ENCODE assay signal across 19 cellular contexts in the genomic region with DNA sequence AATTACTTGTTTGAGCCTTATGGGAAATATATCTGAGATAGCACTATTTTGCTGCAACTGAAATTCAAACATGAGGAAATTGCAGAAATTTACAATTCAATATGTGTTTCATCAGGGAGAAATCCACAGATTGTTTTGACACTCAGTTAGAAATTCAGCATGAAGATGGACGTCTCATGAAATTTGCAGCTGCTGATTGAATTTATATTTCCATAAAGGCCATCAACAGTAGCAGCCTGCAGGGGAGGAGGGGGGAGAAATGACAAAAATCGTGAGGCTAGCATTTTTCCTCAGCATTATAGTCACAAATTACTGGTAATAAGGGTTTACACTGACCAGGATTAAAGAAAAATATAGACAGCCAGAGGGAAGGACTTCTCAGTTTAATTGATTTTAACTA.
DNase-seq lines count a peak whose midpoint lies in the region; ATAC-seq and TF ChIP-seq lines count a peak whose summit lies in the region.
"Had no signal": no experiment of that assay in that cellular context is flagged by ENCODE, and none has a peak within 500 bp of the region (broad histone marks: within the 10 kb centered on the region; RNA-seq: fewer than 3 reads in every experiment).

No MANE protein-coding gene starts in this region.

- peak; percentile 18 for DNase-seq in BE2C
- peak; percentile 98 for DNase-seq in SK-N-DZ (ENCODE audit: low spot score)
- no peak for DNase-seq in central memory CD8-positive, alpha-beta T cell (ENCODE audit: low spot score in 2 of 2)
- no peak for DNase-seq in stimulated activated naive B cell treated with anti-CD40 and anti-IgM and Interleukin-4, amounts not matched to agents 10 μg/mL and 1 μg/mL and 100 μg/mL, for 72 hours
- no peak for DNase-seq in activated T-cell treated with anti-CD3 and anti-CD28 coated beads, Interleukin-2, amount 50 U/mL, for 4 hours
- DNase-seq in NCI-H2171 (lab: John Stamatoyannopoulos, UW) = no peak
- DNase-seq: AML-193; C1 segment of cervical spinal cord; Caco-2; CD4-positive, alpha-beta memory T cell; MM.1S; NCI-H187; NCI-H2081 treated with DMSO at 0.1 percent for 48 hours; NCI-H446 treated with DMSO at 0.1 percent for 48 hours; NCI-H526 treated with DMSO at 0.1 percent for 48 hours; SHP77 treated with DMSO at 0.1 percent for 48 hours had no signal

- no peak for TF ChIP-seq CTCF in BE2C (IDR thresholded peaks at IDR 0.05; ENCODE audit: low read depth, low read length)

- ATAC-seq in central memory CD8-positive, alpha-beta T cell (replicated peaks; ENCODE audit: extremely low read depth, poor library complexity, severe bottlenecking) = no peak
- ATAC-seq in stimulated activated naive B cell treated with anti-CD40 and anti-IgM and Interleukin-4, amounts not matched to agents 10 μg/mL and 1 μg/mL and 100 μg/mL, for 72 hours (replicated peaks) = no peak
- ATAC-seq in activated T-cell treated with anti-CD3 and anti-CD28 coated beads, Interleukin-2, amount 50 U/mL, for 4 hours = no peak
- ATAC-seq in HG03565 (IDR thresholded peaks at IDR 0.05; ENCODE audit: unreplicated experiment) = no peak
- ATAC-seq: Panc1 had no signal

- no peaks in the 10 kb centered on the region for H3K27me3 ChIP-seq in BE2C

- no peaks in the 10 kb centered on the region for H3K9me3 Mint-ChIP-seq in central memory CD8-positive, alpha-beta T cell
- peaks cover 2 to 7% of the 10 kb centered on the region in 2 donors for H3K9me3 Mint-ChIP-seq in stimulated activated naive B cell treated with anti-CD40 and anti-IgM and Interleukin-4, amounts not matched to agents 10 μg/mL and 1 μg/mL and 100 μg/mL, for 72 hours
- peaks cover 4% of the 10 kb centered on the region for H3K9me3 Mint-ChIP-seq in activated T-cell treated with anti-CD3 and anti-CD28 coated beads, Interleukin-2, amount 50 U/mL, for 4 hours

- no peak overlapping the region for H3K4me3 Mint-ChIP-seq in central memory CD8-positive, alpha-beta T cell
- no peak overlapping the region for H3K4me3 Mint-ChIP-seq in stimulated activated naive B cell treated with anti-CD40 and anti-IgM and Interleukin-4, amounts not matched to agents 10 μg/mL and 1 μg/mL and 100 μg/mL, for 72 hours
- no peak overlapping the region for H3K4me3 Mint-ChIP-seq in activated T-cell treated with anti-CD3 and anti-CD28 coated beads, Interleukin-2, amount 50 U/mL, for 4 hours
- H3K4me3 Mint-ChIP-seq: CD4-positive, alpha-beta memory T cell; IgD-negative memory B cell had no signal

- H3K36me3 ChIP-seq in BE2C = no peaks in the 10 kb centered on the region

- H3K27ac Mint-ChIP-seq in central memory CD8-positive, alpha-beta T cell (ENCODE audit: low read depth) = peak overlapping the region; percentile 33
- H3K27ac Mint-ChIP-seq in stimulated activated naive B cell treated with anti-CD40 and anti-IgM and Interleukin-4, amounts not matched to agents 10 μg/mL and 1 μg/mL and 100 μg/mL, for 72 hours = peak overlapping the region; percentile 47
- H3K27ac Mint-ChIP-seq: CD4-positive, alpha-beta memory T cell; IgD-negative memory B cell had no signal

- no peaks in the 10 kb centered on the region for H3K27me3 Mint-ChIP-seq in central memory CD8-positive, alpha-beta T cell
- H3K27me3 Mint-ChIP-seq in stimulated activated naive B cell treated with anti-CD40 and anti-IgM and Interleukin-4, amounts not matched to agents 10 μg/mL and 1 μg/mL and 100 μg/mL, for 72 hours = no peaks in the 10 kb centered on the region
- H3K27me3 Mint-ChIP-seq in activated T-cell treated with anti-CD3 and anti-CD28 coated beads, Interleukin-2, amount 50 U/mL, for 4 hours (ENCODE audit: low read depth) = no peaks in the 10 kb centered on the region
- H3K27me3 Mint-ChIP-seq: CD4-positive, alpha-beta memory T cell; IgD-negative memory B cell had no signal

- H3K9me3 ChIP-seq in BE2C = no peaks in the 10 kb centered on the region
- H3K9me3 ChIP-seq: Caco-2 had no signal

- H3K4me3 ChIP-seq in BE2C (ENCODE audit: low read depth, low read length) = no peak overlapping the region

- peaks cover 9% of the 10 kb centered on the region for H3K4me1 Mint-ChIP-seq in central memory CD8-positive, alpha-beta T cell
- H3K4me1 Mint-ChIP-seq in stimulated activated naive B cell treated with anti-CD40 and anti-IgM and Interleukin-4, amounts not matched to agents 10 μg/mL and 1 μg/mL and 100 μg/mL, for 72 hours = peaks cover 0 to 8% of the 10 kb centered on the region in 2 donors
- H3K4me1 Mint-ChIP-seq in activated T-cell treated with anti-CD3 and anti-CD28 coated beads, Interleukin-2, amount 50 U/mL, for 4 hours (ENCODE audit: low read depth) = peaks cover 5% of the 10 kb centered on the region

- H3K4me1 ChIP-seq in BE2C = peaks cover 9% of the 10 kb centered on the region
- H3K4me1 ChIP-seq: Caco-2 had no signal

- no peaks in the 10 kb centered on the region for H3K36me3 Mint-ChIP-seq in central memory CD8-positive, alpha-beta T cell (ENCODE audit: insufficient read depth)
- peaks cover 4 to 13% of the 10 kb centered on the region in 2 donors for H3K36me3 Mint-ChIP-seq in stimulated activated naive B cell treated with anti-CD40 and anti-IgM and Interleukin-4, amounts not matched to agents 10 μg/mL and 1 μg/mL and 100 μg/mL, for 72 hours
- H3K36me3 Mint-ChIP-seq in activated T-cell treated with anti-CD3 and anti-CD28 coated beads, Interleukin-2, amount 50 U/mL, for 4 hours (ENCODE audit: insufficient read depth) = peaks cover 18% of the 10 kb centered on the region

Comparison
In these comparisons a context has a peak if more than half of its experiments do, and no peak if none do; other contexts are left out.
1. DNase-seq: peak in BE2C (single experiment) and SK-N-DZ (single experiment); none in central memory CD8-positive, alpha-beta T cell (0 of 2), stimulated activated naive B cell treated with anti-CD40 and anti-IgM and Interleukin-4, amounts not matched to agents 10 μg/mL and 1 μg/mL and 100 μg/mL, for 72 hours (single experiment), activated T-cell treated with anti-CD3 and anti-CD28 coated beads, Interleukin-2, amount 50 U/mL, for 4 hours (single experiment) and NCI-H2171 (single experiment).